26 cellular contexts compared by ENCODE assay signal in genomic region chr20:52439385-52439784, GRCh38.
"Had no signal": no experiment of that assay in that cellular context is flagged by ENCODE, and none has a peak within 500 bp of the region (broad histone marks: within the 10 kb centered on the region; RNA-seq: fewer than 3 reads in every experiment).

No MANE protein-coding gene starts in this region.

- H3K4me1 Mint-ChIP-seq: naive B cell; stimulated activated naive B cell treated with anti-CD40 and anti-IgM and Interleukin-4, amounts not matched to agents 10 μg/mL and 1 μg/mL and 100 μg/mL, for 72 hours; stimulated activated naive CD8-positive, alpha-beta T cell treated with anti-CD3 and anti-CD28 coated beads, Interleukin-15, amount 100 ng/mL, for 72 hours had no signal

- H3K9ac ChIP-seq: parathyroid adenoma had no signal

- H3K27ac ChIP-seq: foreskin keratinocyte, hepatocyte, parathyroid adenoma, psoas muscle, sigmoid colon, skin epidermis, testis, tibial nerve, upper lobe of right lung, vagina had no signal

- H3K4me3 Mint-ChIP-seq: naive B cell; nephron; stimulated activated naive B cell treated with anti-CD40 and anti-IgM and Interleukin-4, amounts not matched to agents 10 μg/mL and 1 μg/mL and 100 μg/mL, for 72 hours; stimulated activated naive CD8-positive, alpha-beta T cell treated with anti-CD3 and anti-CD28 coated beads, Interleukin-15, amount 100 ng/mL, for 72 hours had no signal

- H2AFZ ChIP-seq: hepatocyte, parathyroid adenoma had no signal

- H3K9me3 Mint-ChIP-seq: endodermal cell; nephron; stimulated activated naive B cell treated with anti-CD40 and anti-IgM and Interleukin-4, amounts not matched to agents 10 μg/mL and 1 μg/mL and 100 μg/mL, for 72 hours; stimulated activated naive CD8-positive, alpha-beta T cell treated with anti-CD3 and anti-CD28 coated beads, Interleukin-15, amount 100 ng/mL, for 72 hours had no signal

- H3K79me2 ChIP-seq: hepatocyte, parathyroid adenoma had no signal

- H3K36me3 Mint-ChIP-seq: naive B cell; stimulated activated naive B cell treated with anti-CD40 and anti-IgM and Interleukin-4, amounts not matched to agents 10 μg/mL and 1 μg/mL and 100 μg/mL, for 72 hours had no signal

- H3K27ac Mint-ChIP-seq: endodermal cell; naive B cell; nephron; stimulated activated naive B cell treated with anti-CD40 and anti-IgM and Interleukin-4, amounts not matched to agents 10 μg/mL and 1 μg/mL and 100 μg/mL, for 72 hours; stimulated activated naive CD8-positive, alpha-beta T cell treated with anti-CD3 and anti-CD28 coated beads, Interleukin-15, amount 100 ng/mL, for 72 hours had no signal

- H3K27me3 ChIP-seq: foreskin keratinocyte, sigmoid colon, testis, tibial nerve, upper lobe of right lung, vagina had no signal

- H3K36me3 ChIP-seq: sigmoid colon, tibial nerve, upper lobe of right lung, vagina had no signal

- H3K4me2 ChIP-seq: hepatocyte had no signal

- H3K9me3 ChIP-seq: psoas muscle, sigmoid colon, testis, tibial nerve, upper lobe of right lung, vagina had no signal

- ATAC-seq: foreskin keratinocyte; left cardiac atrium; left ventricle myocardium superior; psoas muscle; stimulated activated naive B cell treated with anti-CD40 and anti-IgM and Interleukin-4, amounts not matched to agents 10 μg/mL and 1 μg/mL and 100 μg/mL, for 72 hours; stimulated activated naive CD8-positive, alpha-beta T cell treated with anti-CD3 and anti-CD28 coated beads, Interleukin-15, amount 100 ng/mL, for 72 hours; upper lobe of right lung had no signal

- H3K4me3 ChIP-seq: hepatocyte, lung, psoas muscle, sigmoid colon, skin epidermis, testis, tibial nerve, upper lobe of right lung, vagina had no signal

- DNase-seq: effector CD4-positive, alpha-beta T cell; endodermal cell; erythroblast; foreskin keratinocyte; head of caudate nucleus; kidney; left cardiac atrium; left ventricle myocardium superior; mesenchymal stem cell; naive B cell; psoas muscle; sigmoid colon; stimulated activated CD4-positive, alpha-beta T cell treated with anti-CD3 and anti-CD28 coated beads, Interleukin-2, amount 100 ng/mL, for 24 hours; stimulated activated CD4-positive, alpha-beta T cell treated with anti-CD3 and anti-CD28 coated beads, Interleukin-4, amount 100 ng/mL, for 4 hours; stimulated activated naive B cell treated with anti-CD40 and anti-IgM and Interleukin-4, amounts not matched to agents 10 μg/mL and 1 μg/mL and 100 μg/mL, for 72 hours; stimulated activated naive CD8-positive, alpha-beta T cell treated with anti-CD3 and anti-CD28 coated beads, Interleukin-15, amount 100 ng/mL, for 72 hours; testis; upper lobe of right lung had no signal

- FAIRE-seq: endothelial cell of umbilical vein, kidney had no signal

- H3K4me1 ChIP-seq: foreskin keratinocyte, parathyroid adenoma, psoas muscle, sigmoid colon, testis, tibial nerve, upper lobe of right lung, vagina had no signal

- H3K27me3 Mint-ChIP-seq: stimulated activated naive B cell treated with anti-CD40 and anti-IgM and Interleukin-4, amounts not matched to agents 10 μg/mL and 1 μg/mL and 100 μg/mL, for 72 hours; stimulated activated naive CD8-positive, alpha-beta T cell treated with anti-CD3 and anti-CD28 coated beads, Interleukin-15, amount 100 ng/mL, for 72 hours had no signal
